ENCODE assay signal across 32 cellular contexts in genomic region chr17:29828676-29829291, GRCh38.
DNase-seq lines count a peak whose midpoint lies in the region; ATAC-seq and FAIRE-seq lines count a peak whose summit lies in the region.
"Had no signal": no experiment of that assay in that cellular context is flagged by ENCODE, and none has a peak within 500 bp of the region (broad histone marks: within the 10 kb centered on the region; RNA-seq: fewer than 3 reads in every experiment).

No MANE protein-coding gene starts in this region.

- no peaks in the 10 kb centered on the region for H3K27me3 Mint-ChIP-seq in activated CD4-positive, alpha-beta T cell treated with anti-CD3 and anti-CD28 coated beads for 36 hours
- no peaks in the 10 kb centered on the region for H3K27me3 Mint-ChIP-seq in stimulated activated naive B cell treated with anti-CD40 and anti-IgM and Interleukin-4, amounts not matched to agents 10 μg/mL and 1 μg/mL and 100 μg/mL, for 72 hours
- H3K27me3 Mint-ChIP-seq: activated naive CD8-positive, alpha-beta T cell treated with anti-CD3 and anti-CD28 coated beads for 36 hours; B cell; memory B cell; stimulated activated naive CD8-positive, alpha-beta T cell treated with anti-CD3 and anti-CD28 coated beads, Interleukin-15, Interleukin-2, amounts not matched to agents 100 ng/mL and 50 ng/mL, for 24 hours had no signal

- H3K27ac ChIP-seq in KOPT-K1 (ENCODE audit: low read depth, low read length, poor library complexity, severe bottlenecking) = peak overlapping the region; percentile 64
- H3K27ac ChIP-seq in ectodermal cell (ENCODE audit: insufficient read depth, low read depth, low read length, poor library complexity, severe bottlenecking) = peak overlapping the region; percentile 26
- no peak overlapping the region for H3K27ac ChIP-seq in small intestine (ENCODE audit: low read depth in 1 of 2, low read length in 1 of 2)
- H3K27ac ChIP-seq: colonic mucosa, HL-60, left lung, PC-9, testis had no signal

- WGBS in ectodermal cell, 2 experiments = 82 to 89% methylated on average over 3 of the region's 3 CpGs
- WGBS in small intestine, 3 donors = 64 to 71% (median 66%) methylated on average over 3 of the region's 3 CpGs

- no peaks in the 10 kb centered on the region for H3K36me3 Mint-ChIP-seq in activated CD4-positive, alpha-beta T cell treated with anti-CD3 and anti-CD28 coated beads for 36 hours (ENCODE audit: low read depth)
- H3K36me3 Mint-ChIP-seq in stimulated activated naive B cell treated with anti-CD40 and anti-IgM and Interleukin-4, amounts not matched to agents 10 μg/mL and 1 μg/mL and 100 μg/mL, for 72 hours = no peaks in the 10 kb centered on the region

- H3K9me3 ChIP-seq in KOPT-K1 (ENCODE audit: insufficient read depth, low read length, poor library complexity, severe bottlenecking) = no peaks in the 10 kb centered on the region
- no peaks in the 10 kb centered on the region for H3K9me3 ChIP-seq in ectodermal cell (ENCODE audit: control insufficient read depth, low read length)
- H3K9me3 ChIP-seq in small intestine (ENCODE audit: control insufficient read depth, low read depth) = no peaks in the 10 kb centered on the region
- H3K9me3 ChIP-seq: colonic mucosa, HAP-1, left lung, testis had no signal

- no peak for ATAC-seq in activated CD4-positive, alpha-beta T cell treated with anti-CD3 and anti-CD28 coated beads for 36 hours
- ATAC-seq in stimulated activated naive B cell treated with anti-CD40 and anti-IgM and Interleukin-4, amounts not matched to agents 10 μg/mL and 1 μg/mL and 100 μg/mL, for 72 hours (replicated peaks) = no peak
- ATAC-seq: GM12878, left lung, right cardiac atrium had no signal

- no peak overlapping the region for H3K4me3 Mint-ChIP-seq in activated CD4-positive, alpha-beta T cell treated with anti-CD3 and anti-CD28 coated beads for 36 hours
- H3K4me3 Mint-ChIP-seq in stimulated activated naive B cell treated with anti-CD40 and anti-IgM and Interleukin-4, amounts not matched to agents 10 μg/mL and 1 μg/mL and 100 μg/mL, for 72 hours = no peak overlapping the region
- H3K4me3 Mint-ChIP-seq: activated naive CD8-positive, alpha-beta T cell treated with anti-CD3 and anti-CD28 coated beads for 36 hours; B cell; memory B cell; stimulated activated naive CD8-positive, alpha-beta T cell treated with anti-CD3 and anti-CD28 coated beads, Interleukin-15, Interleukin-2, amounts not matched to agents 100 ng/mL and 50 ng/mL, for 24 hours; T-helper 2 cell treated with Interferon-gamma antibody and Interleukin-4, amounts not matched to agents 5 μg/mL and 100 μg/mL, for 36 hours had no signal

- no peaks in the 10 kb centered on the region for H3K9me3 Mint-ChIP-seq in activated CD4-positive, alpha-beta T cell treated with anti-CD3 and anti-CD28 coated beads for 36 hours (ENCODE audit: low read depth)
- no peaks in the 10 kb centered on the region for H3K9me3 Mint-ChIP-seq in stimulated activated naive B cell treated with anti-CD40 and anti-IgM and Interleukin-4, amounts not matched to agents 10 μg/mL and 1 μg/mL and 100 μg/mL, for 72 hours
- H3K9me3 Mint-ChIP-seq: activated naive CD8-positive, alpha-beta T cell treated with anti-CD3 and anti-CD28 coated beads for 36 hours; memory B cell; stimulated activated naive CD8-positive, alpha-beta T cell treated with anti-CD3 and anti-CD28 coated beads, Interleukin-15, Interleukin-2, amounts not matched to agents 100 ng/mL and 50 ng/mL, for 24 hours; T-helper 2 cell treated with Interferon-gamma antibody and Interleukin-4, amounts not matched to agents 5 μg/mL and 100 μg/mL, for 36 hours had no signal

- H3K27me3 ChIP-seq in ectodermal cell (ENCODE audit: control insufficient read depth, insufficient read depth, low read length, poor library complexity, severe bottlenecking) = no peaks in the 10 kb centered on the region
- H3K27me3 ChIP-seq in small intestine (ENCODE audit: control insufficient read depth in 2 of 2, insufficient read depth in 2 of 2, low read length in 2 of 2) = no peaks in the 10 kb centered on the region
- H3K27me3 ChIP-seq: colonic mucosa, left lung, testis had no signal

- peak overlapping the region; percentile 38 for H3K27ac Mint-ChIP-seq in activated CD4-positive, alpha-beta T cell treated with anti-CD3 and anti-CD28 coated beads for 36 hours
- no peak overlapping the region for H3K27ac Mint-ChIP-seq in stimulated activated naive B cell treated with anti-CD40 and anti-IgM and Interleukin-4, amounts not matched to agents 10 μg/mL and 1 μg/mL and 100 μg/mL, for 72 hours
- H3K27ac Mint-ChIP-seq: activated naive CD8-positive, alpha-beta T cell treated with anti-CD3 and anti-CD28 coated beads for 36 hours; B cell; memory B cell; stimulated activated naive CD8-positive, alpha-beta T cell treated with anti-CD3 and anti-CD28 coated beads, Interleukin-15, Interleukin-2, amounts not matched to agents 100 ng/mL and 50 ng/mL, for 24 hours; T-helper 2 cell treated with Interferon-gamma antibody and Interleukin-4, amounts not matched to agents 5 μg/mL and 100 μg/mL, for 36 hours had no signal

- POLR2A ChIA-PET in activated CD4-positive, alpha-beta T cell treated with anti-CD3 and anti-CD28 coated beads for 36 hours (lab: Charles Lee) = no interaction called here

- peaks cover 24% of the 10 kb centered on the region for H3K4me1 ChIP-seq in ectodermal cell (ENCODE audit: control insufficient read depth, insufficient read depth, low read length)
- H3K4me1 ChIP-seq in small intestine (ENCODE audit: control insufficient read depth in 2 of 2, insufficient read depth in 1 of 2, low read depth in 1 of 2, low read length in 1 of 2) = peaks cover 0 to 3% of the 10 kb centered on the region in 2 donors
- H3K4me1 ChIP-seq: left lung, testis had no signal

- H3K36me3 ChIP-seq in KOPT-K1 (ENCODE audit: insufficient read depth, low read length) (no peaks in the 10 kb centered on the region), ectodermal cell (ENCODE audit: control insufficient read depth, insufficient read depth, low read length) (no peaks in the 10 kb centered on the region), small intestine (ENCODE audit: control insufficient read depth in 2 of 2, insufficient read depth in 2 of 2, low read length in 2 of 2) (no peaks in the 10 kb centered on the region)
- H3K36me3 ChIP-seq: colonic mucosa, HAP-1, left lung had no signal

- FAIRE-seq in small intestine (lab: Jason Lieb, UNC) = no peak
- FAIRE-seq: GM12878 had no signal

- H3K4me3 ChIP-seq in ectodermal cell (ENCODE audit: insufficient read depth, low read depth, low read length) (no peak overlapping the region), small intestine (ENCODE audit: low read depth in 1 of 2, low read length in 2 of 2) (no peak overlapping the region)
- H3K4me3 ChIP-seq: colonic mucosa, GM12878, HAP-1, left lung, PC-9, testis had no signal

- CTCF ChIA-PET in activated CD4-positive, alpha-beta T cell treated with anti-CD3 and anti-CD28 coated beads for 36 hours (lab: Charles Lee) = interaction anchor here (0.6 to 0.8 kb wide), 3 partner anchors 12 to 108 kb away, joined by 3 read pairs; no protein-coding TSS in a partner anchor

- intact Hi-C loops in activated CD4-positive, alpha-beta T cell treated with anti-CD3 and anti-CD28 coated beads for 36 hours (cut with DNase I, micrococcal nuclease) = loop anchor here in 1 of 2 experiments (5.0 kb wide), 1 partner anchor 104 kb away; the partner anchor contains the start of gene SSH2

- H3K4me1 Mint-ChIP-seq in activated CD4-positive, alpha-beta T cell treated with anti-CD3 and anti-CD28 coated beads for 36 hours = peaks cover 39% of the 10 kb centered on the region
- peaks cover 7 to 18% of the 10 kb centered on the region in 2 donors for H3K4me1 Mint-ChIP-seq in stimulated activated naive B cell treated with anti-CD40 and anti-IgM and Interleukin-4, amounts not matched to agents 10 μg/mL and 1 μg/mL and 100 μg/mL, for 72 hours

- no peak for DNase-seq in activated CD4-positive, alpha-beta T cell treated with anti-CD3 and anti-CD28 coated beads for 36 hours
- no peak for DNase-seq in activated CD4-positive, alpha-beta T cell treated with anti-CD3 and anti-CD28 coated beads for 4 hours
- DNase-seq in small intestine (peak; percentile 37), NCI-H2196 treated with DMSO at 0.1 percent for 48 hours (lab: John Stamatoyannopoulos, UW; ENCODE audit: unreplicated experiment) (no peak)
- no peak for DNase-seq in stimulated activated naive B cell treated with anti-CD40 and anti-IgM and Interleukin-4, amounts not matched to agents 10 μg/mL and 1 μg/mL and 100 μg/mL, for 72 hours
- DNase-seq: activated CD4-positive, alpha-beta T cell treated with anti-CD3 and anti-CD28 coated beads for 48 hours; activated CD8-positive, alpha-beta memory T cell treated with anti-CD3 and anti-CD28 coated beads for 24 hours; activated effector memory CD4-positive, alpha-beta T cell treated with Interleukin-2 at 50 U/mL for 16 hours; activated naive CD8-positive, alpha-beta T cell treated with anti-CD3 and anti-CD28 coated beads for 36 hours; activated T-cell treated with anti-CD3 and anti-CD28 coated beads for 4 hours; aorta; colonic mucosa; effector memory CD4-positive, alpha-beta T cell; erythroblast; KG1; left lung; NCI-H510A; PC-9; posterior cingulate gyrus; right cardiac atrium; Right ventricle myocardium superior; stimulated activated CD4-positive, alpha-beta T cell treated with anti-CD3 and anti-CD28 coated beads, Interleukin-2, amount 100 ng/mL, for 24 hours; testis had no signal

Comparison
In these comparisons a context has a peak if more than half of its experiments do, and no peak if none do; other contexts are left out.
1. H3K27ac ChIP-seq: peak in KOPT-K1 (single experiment) and ectodermal cell (single experiment); none in small intestine (0 of 2).